ENCODE assay signal across 9 cellular contexts in the genomic region with DNA sequence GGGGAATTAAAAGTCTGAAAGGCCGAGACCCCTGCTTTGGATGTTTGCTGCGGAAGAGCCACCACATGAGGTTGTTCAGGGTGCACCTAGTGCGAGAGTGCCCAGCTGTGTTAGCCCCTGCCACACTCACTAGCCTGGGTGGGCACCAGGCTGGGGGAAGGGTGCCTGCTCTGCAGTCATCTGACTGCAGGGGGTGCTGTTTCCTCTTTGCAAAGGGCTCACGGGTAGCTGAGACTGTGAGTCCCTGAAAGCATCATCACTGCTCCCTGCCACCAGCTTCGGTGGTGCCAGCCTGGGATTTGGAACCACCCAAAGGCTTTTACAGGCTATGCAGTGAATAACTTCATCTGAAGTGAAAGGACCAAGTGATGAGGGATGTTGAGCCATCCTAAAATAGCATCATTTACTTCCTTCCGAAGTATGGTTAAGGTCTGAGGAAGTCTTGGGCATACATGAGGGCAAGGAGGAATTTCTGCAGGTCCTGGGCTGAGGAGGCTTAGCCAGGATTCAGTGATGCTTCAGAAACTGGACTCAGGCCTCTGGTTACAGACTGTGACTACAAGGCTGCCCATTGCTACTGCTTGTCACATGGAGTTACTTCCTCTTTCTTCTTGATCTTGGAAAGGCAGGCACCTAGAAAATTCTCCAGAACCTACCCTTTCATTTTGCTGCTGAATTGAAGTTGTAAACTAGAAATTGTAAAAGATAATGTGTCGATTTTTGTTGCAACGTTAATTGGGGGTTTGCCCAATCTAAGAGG.
DNase-seq lines count a peak whose midpoint lies in the region; ATAC-seq and TF ChIP-seq lines count a peak whose summit lies in the region.
"Had no signal": no experiment of that assay in that cellular context is flagged by ENCODE, and none has a peak within 500 bp of the region (broad histone marks: within the 10 kb centered on the region; RNA-seq: fewer than 3 reads in every experiment).

No MANE protein-coding gene starts in this region.

- POLR2A ChIA-PET in OCI-LY7 (lab: Charles Lee): interaction anchor here (0.6 kb wide), 1 partner anchor 289 kb away, joined by 3 read pairs; no protein-coding TSS in a partner anchor

- no peak overlapping the region for H2BK15ac ChIP-seq in mesendoderm (replicated peaks; ENCODE audit: low read depth)

- no CpG with 5 or more reads among the region's 8 CpGs for WGBS in mesendoderm (ENCODE audit: extremely low coverage, insufficient coverage, low lambda C conversion rate)
- WGBS in prostate gland: 86% methylated on average over 8 of the region's 8 CpGs

- no peaks in the 10 kb centered on the region for H4K20me1 ChIP-seq in OCI-LY7 (ENCODE audit: insufficient read depth, low read length)

- BruUV-seq in OCI-LY7 (replicated peaks; lab: Mats Ljungman, UMichigan): no TSS peak

- no peak overlapping the region for H3K4me3 ChIP-seq in OCI-LY7 (ENCODE audit: low read depth, low read length, poor library complexity, severe bottlenecking)
- H3K4me3 ChIP-seq in mesendoderm (ENCODE audit: low read length): no peak overlapping the region
- H3K4me3 ChIP-seq in prostate gland: no peak overlapping the region
- H3K4me3 ChIP-seq: ovary had no signal

- H4K5ac ChIP-seq in mesendoderm (ENCODE audit: low read length): no peak overlapping the region

- H3K27me3 ChIP-seq in mesendoderm (ENCODE audit: insufficient read depth, low read length, poor library complexity): no peaks in the 10 kb centered on the region
- no peaks in the 10 kb centered on the region for H3K27me3 ChIP-seq in prostate gland (replicated peaks; ENCODE audit: insufficient read depth)
- H3K27me3 ChIP-seq: ovary had no signal

- CTCF ChIA-PET in OCI-LY7 (lab: Charles Lee; ENCODE audit: unreplicated experiment): no interaction called here

- no peak for TF ChIP-seq POLR2A in prostate gland (IDR thresholded peaks at IDR 0.05)

- H3K23ac ChIP-seq in mesendoderm (ENCODE audit: low read length): no peak overlapping the region

- no peak overlapping the region for H3K27ac ChIP-seq in OCI-LY7 (ENCODE audit: low read depth, low read length, poor library complexity, severe bottlenecking)
- no peak overlapping the region for H3K27ac ChIP-seq in mesendoderm (ENCODE audit: low read depth, low read length)
- no peak overlapping the region for H3K27ac ChIP-seq in prostate gland
- H3K27ac ChIP-seq: ovary had no signal

- H2BK5ac ChIP-seq in mesendoderm (ENCODE audit: low read length): no peak overlapping the region

- no peak overlapping the region for H3K4ac ChIP-seq in mesendoderm (ENCODE audit: low read depth, low read length)

- H3K9me2 ChIP-seq in OCI-LY7 (ENCODE audit: insufficient read depth, low read length): no peaks in the 10 kb centered on the region

- peaks cover 15% of the 10 kb centered on the region for H3K4me1 ChIP-seq in OCI-LY7 (ENCODE audit: insufficient read depth, low read length, poor library complexity, severe bottlenecking)
- H3K4me1 ChIP-seq in mesendoderm (ENCODE audit: control insufficient read depth, low read depth, low read length): no peaks in the 10 kb centered on the region
- no peaks in the 10 kb centered on the region for H3K4me1 ChIP-seq in prostate gland (replicated peaks)

- H3K36me3 ChIP-seq in OCI-LY7 (ENCODE audit: insufficient read depth, low read length) (no peaks in the 10 kb centered on the region), mesendoderm (ENCODE audit: control insufficient read depth, insufficient read depth, low read length) (no peaks in the 10 kb centered on the region), prostate gland (no peaks in the 10 kb centered on the region)
- H3K36me3 ChIP-seq: ovary had no signal

- no peak overlapping the region for H4K8ac ChIP-seq in mesendoderm (ENCODE audit: low read depth, low read length)

- H3K18ac ChIP-seq in mesendoderm (ENCODE audit: low read length): no peak overlapping the region

- DNase-seq in NCI-H146 (lab: John Stamatoyannopoulos, UW) (peak; percentile 31), NCI-H146 treated with DMSO at 0.1 percent for 48 hours (lab: John Stamatoyannopoulos, UW; ENCODE audit: unreplicated experiment) (no peak), OCI-LY7 (ENCODE audit: low spot score) (peak; percentile 59), mesendoderm (peak; percentile 31), prostate gland (ENCODE audit: low spot score) (no peak)
- no peak for DNase-seq in stimulated activated CD4-positive, alpha-beta T cell treated with anti-CD3 and anti-CD28 coated beads, Interleukin-1b, Interleukin-23, amount 100 ng/mL, for 48 hours
- DNase-seq: ovary had no signal

- intact Hi-C loops in OCI-LY7 (cut with micrococcal nuclease; ENCODE audit: unreplicated experiment) (loop anchor here (1.0 to 10.0 kb wide), 3 partner anchors 70 to 267 kb away; no protein-coding TSS in a partner anchor), prostate gland (cut with DNase I) (no loop called here)

- no peak overlapping the region for H2AK5ac ChIP-seq in mesendoderm (ENCODE audit: low read length)

- H3K4me2 ChIP-seq in OCI-LY7 (ENCODE audit: low read length): peak overlapping the region; percentile 44
- no peak overlapping the region for H3K4me2 ChIP-seq in mesendoderm (ENCODE audit: low read length)

- H3K9ac ChIP-seq in mesendoderm (ENCODE audit: low read length): no peak overlapping the region

- ATAC-seq in GM21786 (IDR thresholded peaks at IDR 0.05; ENCODE audit: unreplicated experiment) (peak; percentile 74), GM21737 (IDR thresholded peaks at IDR 0.05; ENCODE audit: unreplicated experiment) (no peak)

- H2AFZ ChIP-seq in OCI-LY7 (ENCODE audit: low read length): peak overlapping the region; percentile 88; the same call in 1 of the 2 replicates

- H3K9me3 ChIP-seq in OCI-LY7 (ENCODE audit: low read length) (no peaks in the 10 kb centered on the region), prostate gland (no peaks in the 10 kb centered on the region)
- H3K9me3 ChIP-seq: ovary had no signal

- no peak overlapping the region for H2BK120ac ChIP-seq in mesendoderm (ENCODE audit: low read depth, low read length)

- no peak overlapping the region for H3K56ac ChIP-seq in mesendoderm (ENCODE audit: low read length)

- H3K79me1 ChIP-seq in mesendoderm (ENCODE audit: low read length): no peaks in the 10 kb centered on the region

- H3K79me2 ChIP-seq in OCI-LY7 (ENCODE audit: insufficient read depth, low read depth, low read length): no peaks in the 10 kb centered on the region
- no peaks in the 10 kb centered on the region for H3K79me2 ChIP-seq in mesendoderm (ENCODE audit: control insufficient read depth, insufficient read depth, low read length)

- TF ChIP-seq CTCF in OCI-LY7 (conservative IDR thresholded peaks at IDR 0.05; ENCODE audit: low read length) (peak; percentile 76), prostate gland (IDR thresholded peaks at IDR 0.05) (no peak)

Comparison
In these comparisons a context has a peak if more than half of its experiments do, and no peak if none do; other contexts are left out.
1. DNase-seq: peak in NCI-H146 (single experiment), OCI-LY7 (single experiment) and mesendoderm (single experiment); none in NCI-H146 treated with DMSO at 0.1 percent for 48 hours (single experiment), stimulated activated CD4-positive, alpha-beta T cell treated with anti-CD3 and anti-CD28 coated beads, Interleukin-1b, Interleukin-23, amount 100 ng/mL, for 48 hours (single experiment) and prostate gland (single experiment).